1 cellular context compared by ENCODE assay signal in the genomic region with DNA sequence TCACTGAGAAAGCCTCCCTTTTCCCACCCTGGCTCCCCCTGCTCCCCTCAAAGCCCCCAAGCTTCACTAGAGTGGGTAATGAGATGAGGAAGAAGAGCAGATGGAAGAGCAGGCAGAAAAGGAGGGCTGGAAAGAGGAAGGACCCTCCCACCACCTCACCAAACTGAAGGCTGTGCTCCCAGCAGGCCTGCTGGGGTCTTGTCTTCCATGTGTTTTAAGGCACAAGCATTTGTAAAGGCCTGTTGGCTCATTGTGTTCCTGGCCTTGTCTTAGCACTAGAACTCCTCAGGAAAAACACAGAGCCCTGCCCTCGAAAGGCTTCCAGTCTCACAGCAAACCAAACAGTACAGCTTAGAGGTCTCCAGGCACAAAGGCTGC.
TF ChIP-seq lines count a peak whose summit lies in the region.

No MANE protein-coding gene starts in this region.

TF ChIP-seq in IMR-90, 13 proteins besides CTCF, POLR2A, EP300 and RAD21 (continued from another document):
- TF ChIP-seq MAZ (IDR thresholded peaks at IDR 0.05; ENCODE audit: borderline replicate concordance, low read depth, low read length) = no peak
- TF ChIP-seq FOS (IDR thresholded peaks at IDR 0.05; ENCODE audit: low read depth, low read length) = no peak
- TF ChIP-seq MXI1 (IDR thresholded peaks at IDR 0.05; ENCODE audit: borderline replicate concordance, low read depth, low read length) = no peak
- TF ChIP-seq MAFK (IDR thresholded peaks at IDR 0.05; ENCODE audit: low read depth, low read length) = no peak
- TF ChIP-seq CHD1 (IDR thresholded peaks at IDR 0.05; ENCODE audit: low read depth, low read length) = no peak
- TF ChIP-seq, protein P1, sequence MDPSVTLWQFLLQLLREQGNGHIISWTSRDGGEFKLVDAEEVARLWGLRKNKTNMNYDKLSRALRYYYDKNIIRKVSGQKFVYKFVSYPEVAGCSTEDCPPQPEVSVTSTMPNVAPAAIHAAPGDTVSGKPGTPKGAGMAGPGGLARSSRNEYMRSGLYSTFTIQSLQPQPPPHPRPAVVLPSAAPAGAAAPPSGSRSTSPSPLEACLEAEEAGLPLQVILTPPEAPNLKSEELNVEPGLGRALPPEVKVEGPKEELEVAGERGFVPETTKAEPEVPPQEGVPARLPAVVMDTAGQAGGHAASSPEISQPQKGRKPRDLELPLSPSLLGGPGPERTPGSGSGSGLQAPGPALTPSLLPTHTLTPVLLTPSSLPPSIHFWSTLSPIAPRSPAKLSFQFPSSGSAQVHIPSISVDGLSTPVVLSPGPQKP (IDR thresholded peaks at IDR 0.05; ENCODE audit: borderline replicate concordance, low read depth, low read length) = no peak
